In genomic region chrX:13131511-13132137, GRCh38 we compare ENCODE assay signal across 12 cellular contexts.
DNase-seq lines count a peak whose midpoint lies in the region; ATAC-seq and TF ChIP-seq lines count a peak whose summit lies in the region.
"Had no signal": no experiment of that assay in that cellular context is flagged by ENCODE, and none has a peak within 500 bp of the region (broad histone marks: within the 10 kb centered on the region; RNA-seq: fewer than 3 reads in every experiment).

No MANE protein-coding gene starts in this region.

- H3K27me3 ChIP-seq in psoas muscle (ENCODE audit: insufficient read depth in 3 of 3, low read length in 2 of 3): no peaks in the 10 kb centered on the region

- POLR2A ChIA-PET in activated CD8-positive, alpha-beta T cell treated with anti-CD3 and anti-CD28 coated beads, Interleukin-2, amount 10 ng/mL, durations not matched to agents 7 days and 5 days (lab: Charles Lee): no interaction called here

- 52 to 73% (median 66%) methylated on average over 3 of the region's 3 CpGs for WGBS in psoas muscle, 3 donors

- no peaks in the 10 kb centered on the region for H3K9me3 Mint-ChIP-seq in activated CD8-positive, alpha-beta T cell treated with anti-CD3 and anti-CD28 coated beads, Interleukin-2, amount 10 ng/mL, durations not matched to agents 7 days and 5 days (ENCODE audit: insufficient read depth)
- H3K9me3 Mint-ChIP-seq in natural killer cell treated with Interleukin-12 subunit alpha and Interleukin-12 subunit beta and Interleukin-15 and Interleukin-18, amount 100 ng/mL, for 72 hours: no peaks in the 10 kb centered on the region
- H3K9me3 Mint-ChIP-seq: stimulated activated naive CD8-positive, alpha-beta T cell treated with anti-CD3 and anti-CD28 coated beads, Interleukin-15, amount 100 ng/mL, for 72 hours had no signal

- DNase-seq in GM10266 (ENCODE audit: extremely low spot score) (peak; percentile 12), KBM-7 (peak; percentile 84), psoas muscle (no peak)
- peak; percentile 52 for DNase-seq in activated CD8-positive, alpha-beta T cell treated with anti-CD3 and anti-CD28 coated beads, Interleukin-2, amount 10 ng/mL, durations not matched to agents 7 days and 5 days
- peak; percentile 75 for DNase-seq in natural killer cell treated with Interleukin-12 subunit alpha and Interleukin-12 subunit beta and Interleukin-15 and Interleukin-18, amount 100 ng/mL, for 72 hours (ENCODE audit: low spot score)
- DNase-seq: effector CD8-positive, alpha-beta T cell had no signal

- H3K4me1 Mint-ChIP-seq in activated CD8-positive, alpha-beta T cell treated with anti-CD3 and anti-CD28 coated beads, Interleukin-2, amount 10 ng/mL, durations not matched to agents 7 days and 5 days (ENCODE audit: low read depth): peaks cover 43% of the 10 kb centered on the region
- peaks cover 29 to 34% of the 10 kb centered on the region in 2 donors for H3K4me1 Mint-ChIP-seq in natural killer cell treated with Interleukin-12 subunit alpha and Interleukin-12 subunit beta and Interleukin-15 and Interleukin-18, amount 100 ng/mL, for 72 hours (ENCODE audit: low read depth in 2 of 2)

- H3K27me3 Mint-ChIP-seq in activated CD8-positive, alpha-beta T cell treated with anti-CD3 and anti-CD28 coated beads, Interleukin-2, amount 10 ng/mL, durations not matched to agents 7 days and 5 days (ENCODE audit: low read depth): no peaks in the 10 kb centered on the region
- H3K27me3 Mint-ChIP-seq in natural killer cell treated with Interleukin-12 subunit alpha and Interleukin-12 subunit beta and Interleukin-15 and Interleukin-18, amount 100 ng/mL, for 72 hours: no peaks in the 10 kb centered on the region
- H3K27me3 Mint-ChIP-seq: stimulated activated naive CD8-positive, alpha-beta T cell treated with anti-CD3 and anti-CD28 coated beads, Interleukin-15, amount 100 ng/mL, for 72 hours had no signal

- H3K36me3 ChIP-seq in psoas muscle (ENCODE audit: insufficient read depth in 1 of 2, low read depth in 1 of 2): no peaks in the 10 kb centered on the region

- intact Hi-C loops in psoas muscle (cut with DNase I): no loop called here

- in situ Hi-C loops in KBM-7 (cut with MboI; ENCODE audit: low pct_unique_long_range_greater_than_20kb, low sequenced_read_pairs): no loop called here

- TF ChIP-seq CTCF in GM10266 (IDR thresholded peaks at IDR 0.05; ENCODE audit: control insufficient read depth, insufficient read depth, low read depth, missing control alignments): no peak
- no peak for TF ChIP-seq CTCF in psoas muscle (IDR thresholded peaks at IDR 0.05)

- H3K9me3 ChIP-seq in psoas muscle: no peaks in the 10 kb centered on the region

- H3K4me1 ChIP-seq in psoas muscle: no peaks in the 10 kb centered on the region

- peak overlapping the region; percentile 68 for H3K27ac Mint-ChIP-seq in activated CD8-positive, alpha-beta T cell treated with anti-CD3 and anti-CD28 coated beads, Interleukin-2, amount 10 ng/mL, durations not matched to agents 7 days and 5 days
- peak overlapping the region; percentile 55 to 61 for H3K27ac Mint-ChIP-seq in natural killer cell treated with Interleukin-12 subunit alpha and Interleukin-12 subunit beta and Interleukin-15 and Interleukin-18, amount 100 ng/mL, for 72 hours
- H3K27ac Mint-ChIP-seq: stimulated activated naive CD8-positive, alpha-beta T cell treated with anti-CD3 and anti-CD28 coated beads, Interleukin-15, amount 100 ng/mL, for 72 hours had no signal

- H3K4me3 Mint-ChIP-seq in activated CD8-positive, alpha-beta T cell treated with anti-CD3 and anti-CD28 coated beads, Interleukin-2, amount 10 ng/mL, durations not matched to agents 7 days and 5 days: no peak overlapping the region
- H3K4me3 Mint-ChIP-seq in natural killer cell treated with Interleukin-12 subunit alpha and Interleukin-12 subunit beta and Interleukin-15 and Interleukin-18, amount 100 ng/mL, for 72 hours: peak overlapping the region; percentile 51
- H3K4me3 Mint-ChIP-seq: stimulated activated naive CD8-positive, alpha-beta T cell treated with anti-CD3 and anti-CD28 coated beads, Interleukin-15, amount 100 ng/mL, for 72 hours had no signal

- peak; percentile 83 for ATAC-seq in activated CD8-positive, alpha-beta T cell treated with anti-CD3 and anti-CD28 coated beads, Interleukin-2, amount 10 ng/mL, durations not matched to agents 7 days and 5 days
- peak; percentile 82 to 94 for ATAC-seq in natural killer cell treated with Interleukin-12 subunit alpha and Interleukin-12 subunit beta and Interleukin-15 and Interleukin-18, amount 100 ng/mL, for 72 hours
- ATAC-seq in HG02588 (IDR thresholded peaks at IDR 0.05; ENCODE audit: unreplicated experiment): no peak
- no peak for ATAC-seq in HG03460 (IDR thresholded peaks at IDR 0.05; ENCODE audit: unreplicated experiment)
- no peak for ATAC-seq in GM19452 (IDR thresholded peaks at IDR 0.05; ENCODE audit: unreplicated experiment)
- ATAC-seq in psoas muscle: no peak
- ATAC-seq: stimulated activated naive CD8-positive, alpha-beta T cell treated with anti-CD3 and anti-CD28 coated beads, Interleukin-15, amount 100 ng/mL, for 72 hours had no signal

- H3K4me3 ChIP-seq in psoas muscle: no peak overlapping the region
- H3K4me3 ChIP-seq: SK-N-MC, skin epidermis had no signal

- H3K27ac ChIP-seq in psoas muscle: no peak overlapping the region
- H3K27ac ChIP-seq: SK-N-MC had no signal

- H3K36me3 Mint-ChIP-seq in activated CD8-positive, alpha-beta T cell treated with anti-CD3 and anti-CD28 coated beads, Interleukin-2, amount 10 ng/mL, durations not matched to agents 7 days and 5 days (ENCODE audit: low read depth): no peaks in the 10 kb centered on the region
- H3K36me3 Mint-ChIP-seq in natural killer cell treated with Interleukin-12 subunit alpha and Interleukin-12 subunit beta and Interleukin-15 and Interleukin-18, amount 100 ng/mL, for 72 hours: no peaks in the 10 kb centered on the region

- CTCF ChIA-PET in activated CD8-positive, alpha-beta T cell treated with anti-CD3 and anti-CD28 coated beads, Interleukin-2, amount 10 ng/mL, durations not matched to agents 7 days and 5 days (lab: Charles Lee): interaction anchor here (0.7 kb wide), 1 partner anchor 357 kb away, joined by 3 read pairs; no protein-coding TSS in a partner anchor

Comparison
In these comparisons a context has a peak if more than half of its experiments do, and no peak if none do; other contexts are left out.
1. DNase-seq: peak in GM10266 (single experiment), KBM-7 (single experiment), activated CD8-positive, alpha-beta T cell treated with anti-CD3 and anti-CD28 coated beads, Interleukin-2, amount 10 ng/mL, durations not matched to agents 7 days and 5 days (single experiment) and natural killer cell treated with Interleukin-12 subunit alpha and Interleukin-12 subunit beta and Interleukin-15 and Interleukin-18, amount 100 ng/mL, for 72 hours (single experiment); none in psoas muscle (0 of 2).
2. ATAC-seq: peak in activated CD8-positive, alpha-beta T cell treated with anti-CD3 and anti-CD28 coated beads, Interleukin-2, amount 10 ng/mL, durations not matched to agents 7 days and 5 days (single experiment) and natural killer cell treated with Interleukin-12 subunit alpha and Interleukin-12 subunit beta and Interleukin-15 and Interleukin-18, amount 100 ng/mL, for 72 hours (2 of 2); none in HG02588 (single experiment), HG03460 (single experiment), GM19452 (single experiment) and psoas muscle (0 of 4).